ENCODE assay signal across 22 cellular contexts in the genomic region with DNA sequence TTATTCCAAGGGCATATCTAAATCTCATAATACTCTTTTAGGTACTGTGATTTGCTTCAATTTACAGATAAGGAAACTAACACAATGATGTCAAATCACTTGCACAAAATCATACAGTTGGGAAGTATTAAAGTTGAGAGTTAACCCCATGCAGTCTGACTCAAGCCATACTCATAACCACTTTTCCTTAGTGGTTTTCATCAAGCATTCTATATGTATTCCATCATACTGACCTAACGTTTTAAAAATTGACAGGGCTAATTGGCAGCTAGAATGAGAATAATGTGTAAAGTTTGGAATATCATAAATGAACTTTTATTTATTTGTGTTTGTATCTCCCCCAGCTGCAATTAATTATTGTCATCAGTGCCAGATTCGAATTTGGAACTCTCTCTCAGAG. TPM values are rescaled to one million over a fixed set of nuclear protein-coding genes. Genes with fewer than 3 reads are reported as not detected.
DNase-seq lines count a peak whose midpoint lies in the region; ATAC-seq, FAIRE-seq and TF ChIP-seq lines count a peak whose summit lies in the region.
"Had no signal": no experiment of that assay in that cellular context is flagged by ENCODE, and none has a peak within 500 bp of the region (broad histone marks: within the 10 kb centered on the region; RNA-seq: fewer than 3 reads in every experiment).

No MANE protein-coding gene starts in this region.

- H3K9me2 ChIP-seq in hepatocyte (replicated peaks; ENCODE audit: insufficient read depth) = no peaks in the 10 kb centered on the region

- TF ChIP-seq RAD21 in IMR-90 (IDR thresholded peaks at IDR 0.05; ENCODE audit: low read length) = no peak

- no peak overlapping the region for H3K9ac ChIP-seq in IMR-90 (ENCODE audit: low read depth, low read length)

- no peak overlapping the region for H3K56ac ChIP-seq in IMR-90 (ENCODE audit: extremely low read depth, insufficient read depth, low read length)

- no peak overlapping the region for H3K4ac ChIP-seq in IMR-90 (ENCODE audit: low read depth, low read length)

- H4K91ac ChIP-seq in IMR-90 (ENCODE audit: insufficient read depth, low read depth, low read length) = no peak overlapping the region

- peak overlapping the region; percentile 48 for H2BK5ac ChIP-seq in IMR-90 (ENCODE audit: low read depth, low read length, poor library complexity, severe bottlenecking)

- no peaks in the 10 kb centered on the region for H3K9me3 ChIP-seq in IMR-90 (ENCODE audit: control insufficient read depth, insufficient read depth, low read length)
- no peaks in the 10 kb centered on the region for H3K9me3 ChIP-seq in right atrium auricular region
- H3K9me3 ChIP-seq in hepatocyte (ENCODE audit: low read depth) = no peaks in the 10 kb centered on the region
- H3K9me3 ChIP-seq: gastrocnemius medialis, HAP-1, left lung, spleen, uterus had no signal

- intact Hi-C loops in IMR-90 (cut with micrococcal nuclease) = no loop called here

- POLR2A ChIA-PET in IMR-90 (lab: Charles Lee; ENCODE audit: unreplicated experiment) = no interaction called here

- TF ChIP-seq CTCF in AG10803 (conservative IDR thresholded peaks at IDR 0.05; ENCODE audit: low read length) (no peak), IMR-90 (conservative IDR thresholded peaks at IDR 0.05; ENCODE audit: low read depth, low read length) (no peak), bronchial epithelial cell (IDR thresholded peaks at IDR 0.05; ENCODE audit: insufficient read depth, low read length, severe bottlenecking) (no peak), right atrium auricular region (IDR thresholded peaks at IDR 0.05) (no peak), hepatocyte (IDR thresholded peaks at IDR 0.05; ENCODE audit: poor library complexity) (no peak)

- H3K27me3 ChIP-seq in IMR-90 (ENCODE audit: control insufficient read depth, insufficient read depth, low read length) (no peaks in the 10 kb centered on the region), bronchial epithelial cell (ENCODE audit: control insufficient read depth, insufficient read depth, low read length) (no peaks in the 10 kb centered on the region), right atrium auricular region (no peaks in the 10 kb centered on the region), hepatocyte (no peaks in the 10 kb centered on the region)
- H3K27me3 ChIP-seq: gastrocnemius medialis, left lung, spleen, uterus had no signal

- H3K4me2 ChIP-seq in IMR-90 (ENCODE audit: low read depth, low read length) (peak overlapping the region; percentile 13; the same call in 1 of the 2 replicates), hepatocyte (no peak overlapping the region)

- H4K20me1 ChIP-seq in IMR-90 (ENCODE audit: insufficient read depth, low read length) (no peaks in the 10 kb centered on the region), hepatocyte (ENCODE audit: insufficient read depth, poor library complexity, severe bottlenecking) (no peaks in the 10 kb centered on the region)

- no CpG with 5 or more reads among the region's 2 CpGs for WGBS in IMR-90 (ENCODE audit: extremely low coverage in 2 of 2, insufficient read length in 1 of 2), 2 experiments
- 88% methylated on average over 2 of the region's 2 CpGs for WGBS in hepatocyte (ENCODE audit: low lambda C conversion rate, missing lambda C conversion rate)

- H2AK9ac ChIP-seq in IMR-90 (replicated peaks; ENCODE audit: low read depth, low read length, poor library complexity) = no peak overlapping the region

- DNase-seq in AG10803 (ENCODE audit: low read depth) = peak; percentile 25
- DNase-seq in IMR-90 = peak; percentile 85
- DNase-seq in bronchial epithelial cell (ENCODE audit: low read depth) = peak; percentile 75
- peak; percentile 19 for DNase-seq in hepatic stellate cell (ENCODE audit: low spot score)
- DNase-seq in effector CD4-positive, alpha-beta T cell = no peak
- DNase-seq in activated T-cell treated with anti-CD3 and anti-CD28 coated beads for 4 hours = no peak
- no peak for DNase-seq in right atrium auricular region (ENCODE audit: low spot score)
- no peak for DNase-seq in hepatocyte (ENCODE audit: low spot score)
- DNase-seq: ACHN; activated CD8-positive, alpha-beta memory T cell treated with anti-CD3 and anti-CD28 coated beads, Interleukin-2, amount 50 U/mL, for 48 hours; anterior cingulate cortex; gastrocnemius medialis; GF-D8; left lung; NCI-H526; SHP77 treated with DMSO at 0.1 percent for 48 hours; spleen; substantia nigra; T-helper 1 cell; uterus had no signal

- H4K5ac ChIP-seq in IMR-90 (ENCODE audit: low read depth, low read length) = no peak overlapping the region

- ATAC-seq in IMR-90 (ENCODE audit: low read depth) = peak; percentile 48
- ATAC-seq: gastrocnemius medialis, GM12878, left lung had no signal

- CTCF ChIA-PET in IMR-90 (lab: Yijun Ruan, JAX) = no interaction called here

- H2AFZ ChIP-seq in IMR-90 (replicated peaks; ENCODE audit: low read length, poor library complexity) (no peak overlapping the region), hepatocyte (no peak overlapping the region)

- no peak overlapping the region for H3K23ac ChIP-seq in IMR-90 (ENCODE audit: low read depth, low read length)

- H3K36me3 ChIP-seq in IMR-90 (ENCODE audit: control insufficient read depth, insufficient read depth, low read length) (peaks cover 9% of the 10 kb centered on the region), bronchial epithelial cell (ENCODE audit: control insufficient read depth, insufficient read depth, low read length) (peaks cover 2% of the 10 kb centered on the region), right atrium auricular region (peaks cover 21% of the 10 kb centered on the region), hepatocyte (replicated peaks; ENCODE audit: insufficient read depth, low read depth) (no peaks in the 10 kb centered on the region)
- H3K36me3 ChIP-seq: uterus had no signal

- H3K79me2 ChIP-seq in hepatocyte = no peaks in the 10 kb centered on the region

- H3K4me3 ChIP-seq in AG10803 (ENCODE audit: low read length) = no peak overlapping the region
- no peak overlapping the region for H3K4me3 ChIP-seq in IMR-90 (ENCODE audit: insufficient read depth, low read depth, low read length)
- no peak overlapping the region for H3K4me3 ChIP-seq in bronchial epithelial cell (ENCODE audit: low read depth, low read length)
- H3K4me3 ChIP-seq in right atrium auricular region = no peak overlapping the region
- no peak overlapping the region for H3K4me3 ChIP-seq in hepatocyte
- H3K4me3 ChIP-seq: gastrocnemius medialis, GM12878, HAP-1, left lung, spleen, uterus had no signal

- no peak overlapping the region for H2AK5ac ChIP-seq in IMR-90 (ENCODE audit: low read depth, low read length)

- no peak overlapping the region; the same call in 1 of the 2 replicates for H2BK120ac ChIP-seq in IMR-90 (ENCODE audit: low read depth, low read length)

- H3K9me1 ChIP-seq in IMR-90 (ENCODE audit: insufficient read depth, low read length) = peaks cover 5% of the 10 kb centered on the region

- no peak overlapping the region for H4K8ac ChIP-seq in IMR-90 (ENCODE audit: low read depth in 2 of 2, low read length in 2 of 2)

- dilution Hi-C loops in IMR-90 (cut with HindIII; ENCODE audit: low sequenced_read_pairs, unreplicated experiment) = no loop called here

- in situ Hi-C loops in IMR-90 (cut with MboI; ENCODE audit: low sequenced_read_pairs) = no loop called here

- H3K4me1 ChIP-seq in IMR-90 (ENCODE audit: control insufficient read depth, insufficient read depth, low read length) (peaks cover 3% of the 10 kb centered on the region), right atrium auricular region (no peaks in the 10 kb centered on the region), hepatocyte (ENCODE audit: insufficient read depth) (no peaks in the 10 kb centered on the region)
- H3K4me1 ChIP-seq: left lung, spleen, uterus had no signal

- no peak overlapping the region for H3K14ac ChIP-seq in IMR-90 (replicated peaks; ENCODE audit: low read depth, low read length)

- FAIRE-seq in bronchial epithelial cell (lab: Jason Lieb, UNC) = no peak
- FAIRE-seq: GM12878 had no signal

- no peak overlapping the region for H2BK20ac ChIP-seq in IMR-90 (ENCODE audit: low read depth, low read length)

- H2BK15ac ChIP-seq in IMR-90 (ENCODE audit: low read depth, low read length) = no peak overlapping the region

- no peak overlapping the region for H3K18ac ChIP-seq in IMR-90 (ENCODE audit: low read depth, low read length)

- H3K27ac ChIP-seq in IMR-90 (ENCODE audit: insufficient read depth, low read length) (no peak overlapping the region), right atrium auricular region (no peak overlapping the region), hepatocyte (no peak overlapping the region)
- H3K27ac ChIP-seq: gastrocnemius medialis, left lung, spleen, uterus had no signal

- no peak for TF ChIP-seq POLR2A in IMR-90 (IDR thresholded peaks at IDR 0.05; ENCODE audit: low read depth, low read length)

- BruUV-seq in IMR-90 (replicated peaks; lab: Mats Ljungman, UMichigan) = no TSS peak

- H3K79me1 ChIP-seq in IMR-90 (ENCODE audit: low read depth in 1 of 2, low read length in 2 of 2) = peaks cover 0 to 9% of the 10 kb centered on the region in 2 experiments; a peak in 2 of 4 replicates

TF ChIP-seq in IMR-90, 13 proteins besides CTCF, POLR2A, EP300 and RAD21:
- TF ChIP-seq RCOR1 (IDR thresholded peaks at IDR 0.05; ENCODE audit: insufficient replicate concordance, low read length) = no peak
TF ChIP-seq in IMR-90: peak in this region for 0.

RNA-seq across cellular contexts. Expression of a gene that starts 20.9 kb away (rescaled TPM):
- total RNA-seq in IMR-90 (2012; rRNA removed) (44.8 and 58.6 TPM in 2 replicates), bronchial epithelial cell (9.7 and 12.6 TPM in 2 replicates), right atrium auricular region (1 to 10 TPM; 3.8 to 4.6 TPM), hepatocyte (17.7 and 26.8 TPM in 2 replicates)
- polyA plus RNA-seq in IMR-90 (2012; rRNA removed) (4.4 and 5.1 TPM in 2 replicates), hepatocyte (12.7 and 15.0 TPM in 2 replicates)
- polyA plus RNA-seq in IMR-90 (2012; cell fraction: cytosol; rRNA removed) = 0.62 and 0.97 TPM in 2 replicates
- 0.75 and 6.8 TPM in 2 replicates for polyA plus RNA-seq in IMR-90 (2012; cell fraction: nucleus; rRNA removed; ENCODE audit: low replicate concordance)

RNA-seq across cellular contexts. Expression of a gene that starts 21.1 kb away (rescaled TPM):
- 27.6 and 30.8 TPM in 2 replicates for total RNA-seq in IMR-90 (2012; rRNA removed)
- 8.8 and 12.6 TPM in 2 replicates for polyA plus RNA-seq in IMR-90 (2012; rRNA removed)
- 2.5 and 2.9 TPM in 2 replicates for polyA plus RNA-seq in IMR-90 (2012; cell fraction: cytosol; rRNA removed)
- 5.8 and 30.1 TPM in 2 replicates for polyA plus RNA-seq in IMR-90 (2012; cell fraction: nucleus; rRNA removed; ENCODE audit: low replicate concordance)
- total RNA-seq in bronchial epithelial cell = 10.6 and 11.1 TPM in 2 replicates
- 1 to 10 TPM; 5.7 to 9.6 TPM for total RNA-seq in right atrium auricular region
- total RNA-seq in hepatocyte = 15.9 and 21.9 TPM in 2 replicates
- 5.1 and 9.0 TPM in 2 replicates for polyA plus RNA-seq in hepatocyte

Comparison
In these comparisons a context has a peak if more than half of its experiments do, and no peak if none do; other contexts are left out.
1. DNase-seq: peak in AG10803 (single experiment), IMR-90 (single experiment), bronchial epithelial cell (single experiment) and hepatic stellate cell (single experiment); none in effector CD4-positive, alpha-beta T cell (single experiment), activated T-cell treated with anti-CD3 and anti-CD28 coated beads for 4 hours (single experiment), right atrium auricular region (single experiment) and hepatocyte (single experiment).